Comparison of ENCODE assay signal across 16 cellular contexts in genomic region chr4:137106287-137106686, GRCh38.
"Had no signal": no experiment of that assay in that cellular context is flagged by ENCODE, and none has a peak within 500 bp of the region (broad histone marks: within the 10 kb centered on the region; RNA-seq: fewer than 3 reads in every experiment).

No MANE protein-coding gene starts in this region.

- H3K4me3 Mint-ChIP-seq: endodermal cell; naive thymus-derived CD4-positive, alpha-beta T cell; type B pancreatic cell had no signal

- H3K4me3 ChIP-seq: coronary artery, sigmoid colon, skin epidermis, stomach had no signal

- H3K27ac ChIP-seq: foreskin keratinocyte, neutrophil, sigmoid colon, skin epidermis, stomach had no signal

- H3K4me1 ChIP-seq: foreskin keratinocyte, sigmoid colon, stomach had no signal

- H3K27me3 Mint-ChIP-seq: naive thymus-derived CD4-positive, alpha-beta T cell; type B pancreatic cell had no signal

- H3K4me1 Mint-ChIP-seq: endodermal cell; naive thymus-derived CD4-positive, alpha-beta T cell had no signal

- H3K27me3 ChIP-seq: foreskin keratinocyte, neutrophil, sigmoid colon, stomach had no signal

- ATAC-seq: foreskin keratinocyte; left colon; naive thymus-derived CD4-positive, alpha-beta T cell had no signal

- H3K36me3 ChIP-seq: neutrophil, sigmoid colon, stomach had no signal

- DNase-seq: effector CD4-positive, alpha-beta T cell; endodermal cell; erythroblast; foreskin keratinocyte; kidney; left colon; naive thymus-derived CD4-positive, alpha-beta T cell; sigmoid colon; stimulated activated CD4-positive, alpha-beta T cell treated with anti-CD3 and anti-CD28 coated beads, Interleukin-12 subunit alpha, Interleukin-12 subunit beta, amount 100 ng/mL, for 4 hours; stimulated activated naive CD4-positive, alpha-beta T cell; stomach; substantia nigra had no signal

- H3K9me3 ChIP-seq: neutrophil, sigmoid colon, stomach had no signal

- H3K9me3 Mint-ChIP-seq: endodermal cell, type B pancreatic cell had no signal

- H3K27ac Mint-ChIP-seq: endodermal cell; naive thymus-derived CD4-positive, alpha-beta T cell; type B pancreatic cell had no signal

- H3K36me3 Mint-ChIP-seq: naive thymus-derived CD4-positive, alpha-beta T cell; type B pancreatic cell had no signal
